Comparison of ENCODE assay signal across 1 cellular context in genomic region chr14:105925615-105926414, GRCh38.
TF ChIP-seq lines count a peak whose summit lies in the region.

No MANE protein-coding gene starts in this region.

TF ChIP-seq in HepG2, 621 proteins besides CTCF, POLR2A, EP300 and RAD21 (continued from another document):
- TF ChIP-seq ZNF513 (CRISPR knock-in tag; conservative IDR thresholded peaks at IDR 0.05) (no peak), ZNF746 (CRISPR knock-in tag; IDR thresholded peaks at IDR 0.05) (no peak), SP2 (CRISPR knock-in tag; IDR thresholded peaks at IDR 0.05) (no peak)
- TF ChIP-seq, protein P1, sequence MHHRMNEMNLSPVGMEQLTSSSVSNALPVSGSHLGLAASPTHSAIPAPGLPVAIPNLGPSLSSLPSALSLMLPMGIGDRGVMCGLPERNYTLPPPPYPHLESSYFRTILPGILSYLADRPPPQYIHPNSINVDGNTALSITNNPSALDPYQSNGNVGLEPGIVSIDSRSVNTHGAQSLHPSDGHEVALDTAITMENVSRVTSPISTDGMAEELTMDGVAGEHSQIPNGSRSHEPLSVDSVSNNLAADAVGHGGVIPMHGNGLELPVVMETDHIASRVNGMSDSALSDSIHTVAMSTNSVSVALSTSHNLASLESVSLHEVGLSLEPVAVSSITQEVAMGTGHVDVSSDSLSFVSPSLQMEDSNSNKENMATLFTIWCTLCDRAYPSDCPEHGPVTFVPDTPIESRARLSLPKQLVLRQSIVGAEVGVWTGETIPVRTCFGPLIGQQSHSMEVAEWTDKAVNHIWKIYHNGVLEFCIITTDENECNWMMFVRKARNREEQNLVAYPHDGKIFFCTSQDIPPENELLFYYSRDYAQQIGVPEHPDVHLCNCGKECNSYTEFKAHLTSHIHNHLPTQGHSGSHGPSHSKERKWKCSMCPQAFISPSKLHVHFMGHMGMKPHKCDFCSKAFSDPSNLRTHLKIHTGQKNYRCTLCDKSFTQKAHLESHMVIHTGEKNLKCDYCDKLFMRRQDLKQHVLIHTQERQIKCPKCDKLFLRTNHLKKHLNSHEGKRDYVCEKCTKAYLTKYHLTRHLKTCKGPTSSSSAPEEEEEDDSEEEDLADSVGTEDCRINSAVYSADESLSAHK (CRISPR knock-in tag; IDR thresholded peaks at IDR 0.05; ENCODE audit: borderline replicate concordance): no peak
- TF ChIP-seq, protein P2, sequence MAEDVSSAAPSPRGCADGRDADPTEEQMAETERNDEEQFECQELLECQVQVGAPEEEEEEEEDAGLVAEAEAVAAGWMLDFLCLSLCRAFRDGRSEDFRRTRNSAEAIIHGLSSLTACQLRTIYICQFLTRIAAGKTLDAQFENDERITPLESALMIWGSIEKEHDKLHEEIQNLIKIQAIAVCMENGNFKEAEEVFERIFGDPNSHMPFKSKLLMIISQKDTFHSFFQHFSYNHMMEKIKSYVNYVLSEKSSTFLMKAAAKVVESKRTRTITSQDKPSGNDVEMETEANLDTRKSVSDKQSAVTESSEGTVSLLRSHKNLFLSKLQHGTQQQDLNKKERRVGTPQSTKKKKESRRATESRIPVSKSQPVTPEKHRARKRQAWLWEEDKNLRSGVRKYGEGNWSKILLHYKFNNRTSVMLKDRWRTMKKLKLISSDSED (CRISPR knock-in tag; IDR thresholded peaks at IDR 0.05): no peak
- TF ChIP-seq, protein P3, sequence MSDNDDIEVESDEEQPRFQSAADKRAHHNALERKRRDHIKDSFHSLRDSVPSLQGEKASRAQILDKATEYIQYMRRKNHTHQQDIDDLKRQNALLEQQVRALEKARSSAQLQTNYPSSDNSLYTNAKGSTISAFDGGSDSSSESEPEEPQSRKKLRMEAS (IDR thresholded peaks at IDR 0.05): no peak
